26 cellular contexts compared by ENCODE assay signal in the genomic region with DNA sequence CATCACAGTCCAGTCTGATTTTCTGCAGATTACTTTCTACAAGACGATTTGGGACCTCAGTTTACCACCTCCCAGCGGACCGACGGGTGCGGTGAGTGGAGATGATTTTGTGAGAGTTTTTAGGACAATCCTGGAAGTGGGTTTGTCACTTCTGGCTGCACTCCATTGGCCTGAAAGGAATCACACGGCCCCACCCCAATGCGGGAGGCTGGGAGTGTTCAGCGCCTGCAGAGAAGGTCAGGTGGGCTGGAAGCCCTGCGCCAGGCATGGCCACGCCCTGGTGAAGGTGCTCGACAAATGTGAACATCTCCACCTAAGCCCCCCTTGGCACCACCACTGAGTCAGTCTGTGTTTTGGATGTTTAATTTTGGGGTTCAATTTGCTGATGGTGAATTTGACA.
"Had no signal": no experiment of that assay in that cellular context is flagged by ENCODE, and none has a peak within 500 bp of the region (broad histone marks: within the 10 kb centered on the region; RNA-seq: fewer than 3 reads in every experiment).

No MANE protein-coding gene starts in this region.

- DNase-seq: dorsolateral prefrontal cortex; effector CD4-positive, alpha-beta T cell; foreskin melanocyte; glutamatergic neuron; heart right ventricle; hypothalamus; immature natural killer cell; islet precursor cell; kidney glomerular epithelial cell; left ventricle myocardium superior; lower lobe of right lung; natural killer cell; right lobe of liver; stimulated activated CD4-positive, alpha-beta T cell treated with anti-CD3 and anti-CD28 coated beads, Interleukin-12 subunit alpha, Interleukin-12 subunit beta, amount 100 ng/mL, for 4 hours; stimulated activated CD4-positive, alpha-beta T cell treated with anti-CD3 and anti-CD28 coated beads, Interleukin-1b, Interleukin-23, amount 100 ng/mL, for 48 hours; stimulated activated CD4-positive, alpha-beta T cell treated with anti-CD3 and anti-CD28 coated beads, Interleukin-4, amount 100 ng/mL, for 24 hours; stimulated activated naive CD4-positive, alpha-beta T cell treated with Interleukin-2 at 50 U/mL for 16 hours; stomach; thyroid gland; trophoblast cell had no signal

- ATAC-seq: esophagus mucosa; heart right ventricle; left ventricle myocardium superior; lower lobe of right lung; natural killer cell; right lobe of liver; stimulated activated effector memory CD8-positive, alpha-beta T cell treated with anti-CD3 and anti-CD28 coated beads, Interleukin-12 subunit alpha, Interleukin-12 subunit beta, amount 100 ng/mL, for 72 hours had no signal

- H3K36me3 Mint-ChIP-seq: natural killer cell; stimulated activated effector memory CD8-positive, alpha-beta T cell treated with anti-CD3 and anti-CD28 coated beads, Interleukin-12 subunit alpha, Interleukin-12 subunit beta, amount 100 ng/mL, for 72 hours had no signal

- H3K4me3 Mint-ChIP-seq: immature natural killer cell; natural killer cell; stimulated activated effector memory CD8-positive, alpha-beta T cell treated with anti-CD3 and anti-CD28 coated beads, Interleukin-12 subunit alpha, Interleukin-12 subunit beta, amount 100 ng/mL, for 72 hours had no signal

- H3K27me3 Mint-ChIP-seq: progenitor cell of endocrine pancreas had no signal

- H3K27me3 ChIP-seq: dorsolateral prefrontal cortex, right lobe of liver, stomach, thyroid gland had no signal

- H3K9me3 Mint-ChIP-seq: immature natural killer cell; natural killer cell; stimulated activated effector memory CD8-positive, alpha-beta T cell treated with anti-CD3 and anti-CD28 coated beads, Interleukin-12 subunit alpha, Interleukin-12 subunit beta, amount 100 ng/mL, for 72 hours had no signal

- H3K4me1 ChIP-seq: heart right ventricle, lower lobe of right lung, parathyroid adenoma, right lobe of liver, thyroid gland had no signal

- H3K27ac ChIP-seq: dorsolateral prefrontal cortex, epithelial cell of prostate, heart right ventricle, lower lobe of right lung, parathyroid adenoma, right lobe of liver, stomach, thyroid gland had no signal

- H3K27ac Mint-ChIP-seq: immature natural killer cell; natural killer cell; progenitor cell of endocrine pancreas; stimulated activated effector memory CD8-positive, alpha-beta T cell treated with anti-CD3 and anti-CD28 coated beads, Interleukin-12 subunit alpha, Interleukin-12 subunit beta, amount 100 ng/mL, for 72 hours had no signal

- H3K9ac ChIP-seq: parathyroid adenoma had no signal

- H3K36me3 ChIP-seq: heart right ventricle, lower lobe of right lung, right lobe of liver, stomach, thyroid gland had no signal

- H3K4me1 Mint-ChIP-seq: immature natural killer cell, natural killer cell had no signal

- H3K4me3 ChIP-seq: heart right ventricle, lower lobe of right lung, right lobe of liver, smooth muscle cell, stomach, thyroid gland had no signal

- H3K9me3 ChIP-seq: heart right ventricle, lower lobe of right lung, right lobe of liver, stomach, thyroid gland had no signal
